17 cellular contexts compared by ENCODE assay signal in genomic region chr2:128789776-128790455, GRCh38.
A peak's percentile ranks its signal among the peaks of the same experiment; 100 is the strongest.
DNase-seq lines count a peak whose midpoint lies in the region; FAIRE-seq and TF ChIP-seq lines count a peak whose summit lies in the region.
"Had no signal": no experiment of that assay in that cellular context is flagged by ENCODE, and none has a peak within 500 bp of the region (broad histone marks: within the 10 kb centered on the region; RNA-seq: fewer than 3 reads in every experiment).

No MANE protein-coding gene starts in this region.

- H3K27ac ChIP-seq in H1 (ENCODE audit: low read depth, low read length) = no peak overlapping the region
- no peak overlapping the region for H3K27ac ChIP-seq in neuronal stem cell (replicated peaks; ENCODE audit: low read length)
- H3K27ac ChIP-seq in ascending aorta = no peak overlapping the region

- no peaks in the 10 kb centered on the region for H3K79me2 ChIP-seq in H1 (ENCODE audit: control insufficient read depth in 1 of 2, insufficient read depth in 2 of 2, low read length in 2 of 2)

- FAIRE-seq in H1 (lab: Jason Lieb, UNC) (no peak), HTR-8/SVneo (lab: Jason Lieb, UNC) (no peak)

- H2BK120ac ChIP-seq in H1 (replicated peaks; ENCODE audit: low read depth, low read length) = no peak overlapping the region
- no peak overlapping the region for H2BK120ac ChIP-seq in neuronal stem cell (ENCODE audit: low read depth, low read length)

- H3K9me3 ChIP-seq in H1 (ENCODE audit: insufficient read depth in 2 of 2, low read depth in 1 of 2, low read length in 1 of 2) = no peaks in the 10 kb centered on the region
- H3K9me3 ChIP-seq in neuronal stem cell (replicated peaks in 1 of 2; ENCODE audit: control insufficient read depth in 2 of 2, insufficient read depth in 1 of 2, low read depth in 1 of 2, low read length in 2 of 2) = peaks cover 0 to 11% of the 10 kb centered on the region in 2 donors
- H3K9me3 ChIP-seq in ascending aorta = no peaks in the 10 kb centered on the region
- H3K9me3 ChIP-seq: HAP-1 had no signal

- intact Hi-C loops in ascending aorta (cut with DNase I) = no loop called here

- H2BK12ac ChIP-seq in H1 (ENCODE audit: low read depth, low read length) = 0 out of 2 replicates have a peak overlapping the region, but pooled peaks have one; percentile 50
- H2BK12ac ChIP-seq in neuronal stem cell (ENCODE audit: low read length) = no peak overlapping the region

- H4K20me1 ChIP-seq in H1 (replicated peaks in 1 of 2; ENCODE audit: control insufficient read depth in 1 of 2, insufficient read depth in 2 of 2, low read length in 2 of 2) = peaks cover 0 to 13% of the 10 kb centered on the region in 2 experiments

- POLR2A ChIA-PET in H1 (lab: Charles Lee; ENCODE audit: partially characterized antibody) = no interaction called here

- no peak overlapping the region for H2BK5ac ChIP-seq in H1 (ENCODE audit: low read depth, low read length)
- no peak overlapping the region for H2BK5ac ChIP-seq in neuronal stem cell (ENCODE audit: low read length)

- no peak overlapping the region for H3K4me2 ChIP-seq in H1 (ENCODE audit: insufficient read depth in 1 of 2, low read depth in 2 of 2, low read length in 2 of 2)
- no peak overlapping the region for H3K4me2 ChIP-seq in neuronal stem cell (ENCODE audit: insufficient read depth, low read length, poor library complexity, severe bottlenecking)

- H2BK20ac ChIP-seq in H1 (ENCODE audit: low read length) = no peak overlapping the region

- TF ChIP-seq POLR2A in H1 (IDR thresholded peaks at IDR 0.05; ENCODE audit: control extremely low read depth in 1 of 2, low read depth in 2 of 2, low read length in 2 of 2) = no peak

- no peak for TF ChIP-seq EP300 in H1 (IDR thresholded peaks at IDR 0.05; ENCODE audit: borderline replicate concordance in 1 of 2, low read depth in 2 of 2, low read length in 2 of 2)

- no peaks in the 10 kb centered on the region for H3K79me1 ChIP-seq in H1 (ENCODE audit: low read depth, low read length)
- no peaks in the 10 kb centered on the region for H3K79me1 ChIP-seq in neuronal stem cell (ENCODE audit: low read depth, low read length)

- H3K4me3 ChIP-seq in H1 (ENCODE audit: extremely low read depth in 1 of 4, insufficient read depth in 2 of 4, low read depth in 3 of 4, low read length in 4 of 4) (no peak overlapping the region), neuronal stem cell (ENCODE audit: low read length in 2 of 2) (no peak overlapping the region), ascending aorta (no peak overlapping the region)
- H3K4me3 ChIP-seq: HAP-1 had no signal

- H3K4me1 ChIP-seq in H1 (replicated peaks in 1 of 4; ENCODE audit: control insufficient read depth in 3 of 4, insufficient read depth in 4 of 4, low read length in 3 of 4) (peaks cover 3 to 8% (median 5%) of the 10 kb centered on the region in 4 experiments; a peak in 6 of 7 replicates), neuronal stem cell (ENCODE audit: control insufficient read depth in 2 of 2, insufficient read depth in 1 of 2, low read depth in 1 of 2, low read length in 2 of 2) (peaks cover 15 to 17% of the 10 kb centered on the region in 2 donors), ascending aorta (no peaks in the 10 kb centered on the region)
- H3K4me1 ChIP-seq: HAP-1 had no signal

- H2BK15ac ChIP-seq in H1 (ENCODE audit: low read length) (peak overlapping the region; percentile 18; the same call in 1 of the 2 replicates), neuronal stem cell (ENCODE audit: low read length) (no peak overlapping the region)

- no peak overlapping the region for H2AFZ ChIP-seq in H1 (ENCODE audit: low read length)
- H2AFZ ChIP-seq in neuronal stem cell (ENCODE audit: low read length) = peak overlapping the region; percentile 83

- WGBS in H1 (ENCODE audit: extremely low coverage in 1 of 2, insufficient coverage in 1 of 2, insufficient read length in 1 of 2, insufficient replicate concordance in 2 of 2, low coverage in 1 of 2, low lambda C conversion rate in 2 of 2, missing lambda C conversion rate in 1 of 2), 2 experiments = 88% methylated on average over 21 of the region's 21 CpGs; no CpG with 5 or more reads in 1 of the 2 experiments
- WGBS in neuronal stem cell (ENCODE audit: extremely low coverage in 2 of 2, insufficient read length in 2 of 2, insufficient replicate concordance in 1 of 2), 2 donors = no CpG with 5 or more reads among the region's 21 CpGs

- no peak overlapping the region for H3K14ac ChIP-seq in H1 (ENCODE audit: insufficient read length)
- no peak overlapping the region for H3K14ac ChIP-seq in neuronal stem cell (ENCODE audit: low read length)

- H3K9ac ChIP-seq in H1 (replicated peaks in 1 of 4; ENCODE audit: extremely low read depth in 1 of 4, low read depth in 3 of 4, low read length in 3 of 4) (no peak overlapping the region), neuronal stem cell (ENCODE audit: low read depth, low read length, poor library complexity) (no peak overlapping the region)

- TF ChIP-seq RAD21 in H1 (IDR thresholded peaks at IDR 0.05 in 1 of 2, conservative IDR thresholded peaks at IDR 0.05 in 1 of 2; ENCODE audit: low read depth in 2 of 2, low read length in 2 of 2) = no peak

- H3K23ac ChIP-seq in H1 (ENCODE audit: insufficient read length) (no peak overlapping the region), neuronal stem cell (ENCODE audit: low read depth, low read length, poor library complexity) (no peak overlapping the region)

- CTCF ChIA-PET in H1 (lab: Charles Lee; ENCODE audit: partially characterized antibody) = interaction anchor here (0.8 to 2.2 kb wide), 3 partner anchors 20 to 34 kb away, joined by 3 to 10 read pairs (median 3); no protein-coding TSS in a partner anchor

- H4K5ac ChIP-seq in H1 (ENCODE audit: insufficient read length, low read depth, low read length) = no peak overlapping the region

- peaks cover 0 to 4% (median 0%) of the 10 kb centered on the region in 4 experiments; a peak in 1 of 7 replicates for H3K27me3 ChIP-seq in H1 (replicated peaks in 1 of 4; ENCODE audit: control insufficient read depth in 3 of 4, extremely low read depth in 1 of 4, insufficient read depth in 3 of 4, low read length in 3 of 4)
- no peaks in the 10 kb centered on the region for H3K27me3 ChIP-seq in neuronal stem cell (ENCODE audit: control insufficient read depth in 3 of 3, insufficient read depth in 3 of 3, low read depth in 1 of 3, low read length in 3 of 3)
- no peaks in the 10 kb centered on the region for H3K27me3 ChIP-seq in ascending aorta

- H2AK5ac ChIP-seq in H1 (ENCODE audit: low read depth, low read length) = no peak overlapping the region
- no peak overlapping the region for H2AK5ac ChIP-seq in neuronal stem cell (ENCODE audit: low read depth, low read length)

- H3K23me2 ChIP-seq in H1 (ENCODE audit: low read depth, low read length) = peaks cover 3% of the 10 kb centered on the region; the same call in 1 of the 2 replicates

- TF ChIP-seq CTCF in H1 (IDR thresholded peaks at IDR 0.05; ENCODE audit: control extremely low read depth in 1 of 3, insufficient read depth in 1 of 3, low read depth in 1 of 3, low read length in 3 of 3) (no peak), ascending aorta (IDR thresholded peaks at IDR 0.05) (no peak)

- no peak overlapping the region for H3K56ac ChIP-seq in H1 (replicated peaks; ENCODE audit: insufficient read length, low read depth, low read length)

- H3K36me3 ChIP-seq in H1 (ENCODE audit: control insufficient read depth in 2 of 4, insufficient read depth in 4 of 4, low read length in 3 of 4) (no peaks in the 10 kb centered on the region), neuronal stem cell (replicated peaks in 1 of 2; ENCODE audit: control insufficient read depth in 2 of 2, insufficient read depth in 2 of 2, low read length in 2 of 2) (no peaks in the 10 kb centered on the region), ascending aorta (no peaks in the 10 kb centered on the region)
- H3K36me3 ChIP-seq: HAP-1 had no signal

- no peak overlapping the region for H3K18ac ChIP-seq in H1 (ENCODE audit: extremely low read depth, low read length)
- peak overlapping the region; percentile 67 for H3K18ac ChIP-seq in neuronal stem cell (ENCODE audit: low read length)

- H4K8ac ChIP-seq in H1 (ENCODE audit: extremely low read depth, insufficient read depth, low read length) (peak overlapping the region; percentile 82), neuronal stem cell (ENCODE audit: low read depth, low read length) (peak overlapping the region; percentile 0)

- no peak overlapping the region for H4K91ac ChIP-seq in H1 (replicated peaks; ENCODE audit: insufficient read length, low read length)
- no peak overlapping the region for H4K91ac ChIP-seq in neuronal stem cell (ENCODE audit: low read depth, low read length, poor library complexity)

- peak; percentile 28 for DNase-seq in activated CD8-positive, alpha-beta memory T cell treated with anti-CD3 and anti-CD28 coated beads for 24 hours
- no peak for DNase-seq in activated CD8-positive, alpha-beta memory T cell treated with anti-CD3 and anti-CD28 coated beads, Interleukin-2, amount 50 U/mL, for 4 hours
- DNase-seq in H1 (ENCODE audit: low read depth in 1 of 2, low spot score in 2 of 2) (peak in 1 of 2 experiments; percentile 33), neuronal stem cell (ENCODE audit: low spot score) (no peak), ureter (ENCODE audit: low spot score) (peak; percentile 31), ascending aorta (ENCODE audit: low spot score in 2 of 2) (no peak), HTR-8/SVneo (ENCODE audit: insufficient read length, low spot score) (no peak)
- DNase-seq in stimulated activated naive CD4-positive, alpha-beta T cell treated with Interleukin-2 at 50 U/mL for 16 hours (lab: John Stamatoyannopoulos, UW) = no peak
- DNase-seq: 8988T; Calu3; CD4-positive, alpha-beta memory T cell; DMS53; KBM-7; NCI-H1436 treated with DMSO at 0.1 percent for 48 hours; NCI-H2081; NCI-H524 had no signal

- no peak overlapping the region for H3K4ac ChIP-seq in H1 (replicated peaks; ENCODE audit: insufficient read length, low read depth, low read length)
- no peak overlapping the region for H3K4ac ChIP-seq in neuronal stem cell (ENCODE audit: low read length)

TF ChIP-seq in H1, 55 proteins besides CTCF, POLR2A, EP300 and RAD21:
- TF ChIP-seq TEAD4 (IDR thresholded peaks at IDR 0.05; ENCODE audit: low read depth, low read length) = no peak
- TF ChIP-seq CBX5 (IDR thresholded peaks at IDR 0.05; ENCODE audit: low read depth, low read length) = no peak
- no peak for TF ChIP-seq JUND (IDR thresholded peaks at IDR 0.05; ENCODE audit: low read length)
- TF ChIP-seq NRF1 (IDR thresholded peaks at IDR 0.05; ENCODE audit: low read depth, low read length) = no peak
- no peak for TF ChIP-seq POU5F1 (IDR thresholded peaks at IDR 0.05; ENCODE audit: low read depth, low read length)
- no peak for TF ChIP-seq YY1 (IDR thresholded peaks at IDR 0.05; ENCODE audit: low read depth, low read length)
- no peak for TF ChIP-seq TAF1 (IDR thresholded peaks at IDR 0.05; ENCODE audit: low read depth, low read length)
- TF ChIP-seq MAX (IDR thresholded peaks at IDR 0.05) = no peak
- TF ChIP-seq TCF12 (IDR thresholded peaks at IDR 0.05; ENCODE audit: low read depth, low read length) = no peak

Comparison
In these comparisons a context has a peak if more than half of its experiments do, and no peak if none do; other contexts are left out.
1. DNase-seq: peak in activated CD8-positive, alpha-beta memory T cell treated with anti-CD3 and anti-CD28 coated beads for 24 hours (single experiment) and ureter (single experiment); none in activated CD8-positive, alpha-beta memory T cell treated with anti-CD3 and anti-CD28 coated beads, Interleukin-2, amount 50 U/mL, for 4 hours (single experiment), neuronal stem cell (single experiment), ascending aorta (0 of 2), HTR-8/SVneo (single experiment) and stimulated activated naive CD4-positive, alpha-beta T cell treated with Interleukin-2 at 50 U/mL for 16 hours (single experiment).